In genomic region chr1:205458777-205459566, GRCh38 we compare ENCODE assay signal across 9 cellular contexts. TPM values are rescaled to one million over a fixed set of nuclear protein-coding genes. Genes with fewer than 3 reads are reported as not detected.
A peak's percentile ranks its signal among the peaks of the same experiment; 100 is the strongest.
DNase-seq lines count a peak whose midpoint lies in the region; TF ChIP-seq lines count a peak whose summit lies in the region.
"Had no signal": no experiment of that assay in that cellular context is flagged by ENCODE, and none has a peak within 500 bp of the region (broad histone marks: within the 10 kb centered on the region; RNA-seq: fewer than 3 reads in every experiment).

No MANE protein-coding gene starts in this region.

- H3K27me3 ChIP-seq in uterus (peaks cover 7 to 22% of the 10 kb centered on the region in 2 donors), testis (no peaks in the 10 kb centered on the region)

- no peaks in the 10 kb centered on the region for H3K9me3 Mint-ChIP-seq in activated CD4-positive, alpha-beta memory T cell treated with anti-CD3 and anti-CD28 coated beads for 36 hours

- H3K9me3 ChIP-seq in uterus, result no peaks in the 10 kb centered on the region
- H3K9me3 ChIP-seq in testis, result no peaks in the 10 kb centered on the region

- H3K4me3 ChIP-seq in AG10803 (ENCODE audit: low read length), result no peak overlapping the region
- H3K4me3 ChIP-seq in uterus, result no peak overlapping the region
- H3K4me3 ChIP-seq in testis, result no peak overlapping the region
- H3K4me3 ChIP-seq: PC-9 had no signal

- no peak for TF ChIP-seq POLR2A in uterus (IDR thresholded peaks at IDR 0.05)
- TF ChIP-seq POLR2A in testis (IDR thresholded peaks at IDR 0.05), result no peak

- no peak overlapping the region for H3K27ac Mint-ChIP-seq in activated CD4-positive, alpha-beta memory T cell treated with anti-CD3 and anti-CD28 coated beads for 36 hours

- POLR2A ChIA-PET in activated CD4-positive, alpha-beta memory T cell treated with anti-CD3 and anti-CD28 coated beads for 36 hours (lab: Charles Lee), result no interaction called here

- peaks cover 13% of the 10 kb centered on the region for H3K4me1 Mint-ChIP-seq in activated CD4-positive, alpha-beta memory T cell treated with anti-CD3 and anti-CD28 coated beads for 36 hours (ENCODE audit: low read depth)

- peaks cover 45% of the 10 kb centered on the region for H3K27me3 Mint-ChIP-seq in activated CD4-positive, alpha-beta memory T cell treated with anti-CD3 and anti-CD28 coated beads for 36 hours

- H3K4me3 Mint-ChIP-seq in activated CD4-positive, alpha-beta memory T cell treated with anti-CD3 and anti-CD28 coated beads for 36 hours, result no peak overlapping the region

- TF ChIP-seq CTCF in AG10803 (conservative IDR thresholded peaks at IDR 0.05; ENCODE audit: low read length), result no peak
- no peak for TF ChIP-seq CTCF in uterus (IDR thresholded peaks at IDR 0.05)
- no peak for TF ChIP-seq CTCF in testis (IDR thresholded peaks at IDR 0.05)

- H3K36me3 Mint-ChIP-seq in activated CD4-positive, alpha-beta memory T cell treated with anti-CD3 and anti-CD28 coated beads for 36 hours, result no peaks in the 10 kb centered on the region

- DNase-seq in AG10803 (ENCODE audit: low read depth) (peak; percentile 41), HPDE6-E6E7 (ENCODE audit: extremely low spot score) (peak; percentile 69), hepatic stellate cell (ENCODE audit: low spot score) (peak; percentile 59), uterus (no peak), testis (no peak), NCI-H1048 (lab: John Stamatoyannopoulos, UW) (no peak), NCI-H1694 (lab: John Stamatoyannopoulos, UW) (no peak)
- DNase-seq in activated CD4-positive, alpha-beta memory T cell treated with anti-CD3 and anti-CD28 coated beads for 36 hours, result peak; percentile 64

- no peak overlapping the region for H3K27ac ChIP-seq in uterus
- H3K27ac ChIP-seq in testis, result no peak overlapping the region
- H3K27ac ChIP-seq: PC-9 had no signal

- H3K4me1 ChIP-seq in uterus (peaks cover 0 to 15% of the 10 kb centered on the region in 2 donors), testis (peaks cover 20% of the 10 kb centered on the region)

- CTCF ChIA-PET in activated CD4-positive, alpha-beta memory T cell treated with anti-CD3 and anti-CD28 coated beads for 36 hours (lab: Charles Lee), result interaction anchor here (0.7 to 1.0 kb wide), 2 partner anchors 27 to 28 kb away, joined by 3 read pairs; no protein-coding TSS in a partner anchor

- WGBS in testis, 2 donors, result 51 to 62% methylated on average over 6 of the region's 6 CpGs

- H3K36me3 ChIP-seq in uterus, result no peaks in the 10 kb centered on the region
- no peaks in the 10 kb centered on the region for H3K36me3 ChIP-seq in testis (ENCODE audit: low read depth, missing control alignments)

- intact Hi-C loops in activated CD4-positive, alpha-beta memory T cell treated with anti-CD3 and anti-CD28 coated beads for 36 hours (cut with micrococcal nuclease), result no loop called here
- intact Hi-C loops in uterus (cut with DNase I; ENCODE audit: low total_unique reads) (no loop called here), testis (cut with DNase I; ENCODE audit: low total_unique reads) (no loop called here)

RNA-seq across cellular contexts. Expression of gene BLACAT1, which starts 3.1 kb away (rescaled TPM):
- 1 to 10 TPM in 1 of 2 experiments, under 1 TPM in 1; 0.90 to 1.2 TPM for total RNA-seq in activated CD4-positive, alpha-beta memory T cell treated with anti-CD3 and anti-CD28 coated beads for 36 hours
- total RNA-seq in uterus (1 to 10 TPM in 1 of 4 donors, under 1 TPM in 1, not detected in 2; 0.52 to 1.0 TPM), testis (10 to 100 TPM; 14.4 to 15.5 TPM)
- polyA plus RNA-seq in testis (ENCODE audit: insufficient read depth, low read depth, low replicate concordance), result 5.9 TPM

RNA-seq across cellular contexts. Expression of gene LEMD1, which starts 37.1 kb away (rescaled TPM):
- total RNA-seq in activated CD4-positive, alpha-beta memory T cell treated with anti-CD3 and anti-CD28 coated beads for 36 hours, result 1 to 10 TPM; 2.2 to 2.5 TPM
- total RNA-seq in uterus, result 1 to 10 TPM in 2 of 4 donors, not detected in 2; 1.6 to 1.8 TPM
- 10 to 100 TPM; 35.2 to 71.1 TPM for total RNA-seq in testis
- 83.2 TPM for polyA plus RNA-seq in testis (ENCODE audit: insufficient read depth, low read depth, low replicate concordance)

RNA-seq across cellular contexts. Expression of gene CDK18, which starts 45.5 kb away (rescaled TPM):
- 1 to 10 TPM; 2.5 to 2.6 TPM for total RNA-seq in activated CD4-positive, alpha-beta memory T cell treated with anti-CD3 and anti-CD28 coated beads for 36 hours
- total RNA-seq in uterus, result 10 to 100 TPM in 2 of 4 donors, 1 to 10 TPM in 2; 4.1 to 28.2 (median 8.5) TPM
- total RNA-seq in testis, result 1 to 10 TPM; 6.5 to 8.5 TPM
- 9.2 TPM for polyA plus RNA-seq in testis (ENCODE audit: insufficient read depth, low read depth, low replicate concordance)

Comparison
In these comparisons a context has a peak if more than half of its experiments do, and no peak if none do; other contexts are left out.
1. DNase-seq: peak in AG10803 (single experiment), HPDE6-E6E7 (single experiment), activated CD4-positive, alpha-beta memory T cell treated with anti-CD3 and anti-CD28 coated beads for 36 hours (single experiment) and hepatic stellate cell (single experiment); none in uterus (0 of 2), testis (single experiment), NCI-H1048 (single experiment) and NCI-H1694 (single experiment).
2. RNA of gene BLACAT1, which starts 3.1 kb away (total RNA-seq): 14.4 to 15.5 TPM in testis; 0.90 to 1.2 TPM in activated CD4-positive, alpha-beta memory T cell treated with anti-CD3 and anti-CD28 coated beads for 36 hours and 0.52 to 1.0 TPM in uterus; every median in the first group is over 4 times any median in the second.
3. RNA of gene LEMD1, which starts 37.1 kb away (total RNA-seq): 35.2 to 71.1 TPM in testis; 2.2 to 2.5 TPM in activated CD4-positive, alpha-beta memory T cell treated with anti-CD3 and anti-CD28 coated beads for 36 hours and 1.6 to 1.8 TPM in uterus; every median in the first group is over 10 times any median in the second.